ENCODE assay signal across 30 cellular contexts in genomic region chr4:117488692-117489091, GRCh38.
DNase-seq lines count a peak whose midpoint lies in the region; ATAC-seq, FAIRE-seq and TF ChIP-seq lines count a peak whose summit lies in the region.
"Had no signal": no experiment of that assay in that cellular context is flagged by ENCODE, and none has a peak within 500 bp of the region (broad histone marks: within the 10 kb centered on the region; RNA-seq: fewer than 3 reads in every experiment).

No MANE protein-coding gene starts in this region.

- H3K27ac ChIP-seq in HepG2 (ENCODE audit: extremely low read length, insufficient read depth, low read length) (no peak overlapping the region), right lobe of liver (no peak overlapping the region), SK-N-MC (peak overlapping the region; percentile 47; the same call in 1 of the 2 replicates)
- H3K27ac ChIP-seq: 22Rv1; A549; BLaER1; BLaER1 treated with 17β-estradiol and CSF1 and Interleukin-3, amounts not matched to agents 10 nM and 100 nM; C4-2B had no signal

- H3K9me3 ChIP-seq in HepG2 (ENCODE audit: low read length), result no peaks in the 10 kb centered on the region
- H3K9me3 ChIP-seq in right lobe of liver, result no peaks in the 10 kb centered on the region
- H3K9me3 ChIP-seq in SK-N-MC (ENCODE audit: low read depth, low read length), result no peaks in the 10 kb centered on the region
- H3K9me3 ChIP-seq: A549; BE2C; BLaER1; BLaER1 treated with 17β-estradiol and CSF1 and Interleukin-3, amounts not matched to agents 10 nM and 100 nM; Caco-2 had no signal

- no TSS peak for BruUV-seq in HepG2 (replicated peaks; lab: Mats Ljungman, UMichigan)

- TF ChIP-seq RAD21 in HepG2 (CRISPR knock-in tag; IDR thresholded peaks at IDR 0.05), result no peak

- no peak for TF ChIP-seq CTCF in HepG2 (CRISPR knock-in tag; IDR thresholded peaks at IDR 0.05)
- TF ChIP-seq CTCF in right lobe of liver (IDR thresholded peaks at IDR 0.05), result no peak

- in situ Hi-C loops in HepG2 (cut with HindIII; ENCODE audit: extremely low pct_ligation_motif_present, low pct_unique_long_range_greater_than_20kb), result no loop called here

- no peak for DNase-seq in HepG2 (ENCODE audit: low spot score)
- DNase-seq in right lobe of liver, result no peak
- DNase-seq in SK-N-MC (ENCODE audit: low read depth, low spot score), result no peak
- no peak for DNase-seq in A172 (ENCODE audit: low spot score)
- DNase-seq: 8988T; ACHN; AML-193; BE2C; C1 segment of cervical spinal cord; Caco-2; Calu3; CD4-positive, alpha-beta memory T cell; CD4-positive, alpha-beta T cell; CD4-positive, CD25-positive, alpha-beta regulatory T cell; CD8-positive, alpha-beta memory T cell; CD8-positive, alpha-beta T cell; COR-L47; DMS 273 treated with DMSO at 0.1 percent for 48 hours; DMS153; DMS53; DMS79; DMS79 treated with DMSO at 0.1 percent for 48 hours; DND-41; EL had no signal

- TF ChIP-seq POLR2A in HepG2 (IDR thresholded peaks at IDR 0.05; ENCODE audit: insufficient read depth in 1 of 2, low read depth in 2 of 2, low read length in 2 of 2) (no peak), right lobe of liver (IDR thresholded peaks at IDR 0.05) (no peak)

- POLR2A ChIA-PET in HepG2 (lab: Yijun Ruan, JAX), result no interaction called here

- H3K4me2 ChIP-seq in HepG2 (ENCODE audit: low read depth, low read length), result no peak overlapping the region
- H3K4me2 ChIP-seq: A549; BLaER1; BLaER1 treated with 17β-estradiol and CSF1 and Interleukin-3, amounts not matched to agents 10 nM and 100 nM had no signal

- intact Hi-C loops in HepG2 (cut with micrococcal nuclease; ENCODE audit: unreplicated experiment), result no loop called here
- intact Hi-C loops in right lobe of liver (cut with DNase I), result no loop called here

- FAIRE-seq in HepG2 (lab: Jason Lieb, UNC), result no peak
- FAIRE-seq: A204.1, A549 had no signal

- no peaks in the 10 kb centered on the region for H4K20me1 ChIP-seq in HepG2 (ENCODE audit: insufficient read depth, low read length)
- H4K20me1 ChIP-seq: BLaER1; BLaER1 treated with 17β-estradiol and CSF1 and Interleukin-3, amounts not matched to agents 10 nM and 100 nM had no signal

- no peaks in the 10 kb centered on the region for H3K79me2 ChIP-seq in HepG2 (ENCODE audit: insufficient read depth, low read length)

- ATAC-seq in HepG2 (no peak), right lobe of liver (no peak)
- ATAC-seq: A549; CD8-positive, alpha-beta T cell had no signal

- no peak overlapping the region for H3K4me3 ChIP-seq in HepG2 (replicated peaks in 1 of 3; ENCODE audit: insufficient read depth in 1 of 3, low read depth in 2 of 3, low read length in 3 of 3)
- no peak overlapping the region for H3K4me3 ChIP-seq in right lobe of liver
- H3K4me3 ChIP-seq in SK-N-MC, result no peak overlapping the region
- H3K4me3 ChIP-seq: A549; BLaER1; BLaER1 treated with 17β-estradiol and CSF1 and Interleukin-3, amounts not matched to agents 10 nM and 100 nM had no signal

- H3K4me1 ChIP-seq in HepG2 (ENCODE audit: insufficient read depth, low read length) (no peaks in the 10 kb centered on the region), right lobe of liver (no peaks in the 10 kb centered on the region)
- H3K4me1 ChIP-seq: A549; BLaER1; BLaER1 treated with 17β-estradiol and CSF1 and Interleukin-3, amounts not matched to agents 10 nM and 100 nM; Caco-2 had no signal

- H2AFZ ChIP-seq in HepG2 (ENCODE audit: low read length), result no peak overlapping the region

- no peaks in the 10 kb centered on the region for H3K36me3 ChIP-seq in HepG2 (replicated peaks in 1 of 2; ENCODE audit: control insufficient read depth in 1 of 2, insufficient read depth in 2 of 2, low read length in 2 of 2)
- H3K36me3 ChIP-seq in right lobe of liver, result no peaks in the 10 kb centered on the region
- no peaks in the 10 kb centered on the region for H3K36me3 ChIP-seq in SK-N-MC (ENCODE audit: insufficient read depth, low read length)
- H3K36me3 ChIP-seq: BE2C; BLaER1; BLaER1 treated with 17β-estradiol and CSF1 and Interleukin-3, amounts not matched to agents 10 nM and 100 nM had no signal

- TF ChIP-seq EP300 in HepG2 (IDR thresholded peaks at IDR 0.05; ENCODE audit: low read depth in 2 of 2, low read length in 2 of 2) (no peak), HepG2 (CRISPR knock-in tag; IDR thresholded peaks at IDR 0.05; ENCODE audit: borderline replicate concordance) (no peak)

- H3K27me3 ChIP-seq in HepG2 (ENCODE audit: control insufficient read depth in 1 of 2, insufficient read depth in 2 of 2, low read length in 2 of 2) (no peaks in the 10 kb centered on the region), right lobe of liver (no peaks in the 10 kb centered on the region)
- H3K27me3 ChIP-seq: BE2C; BLaER1; BLaER1 treated with 17β-estradiol and CSF1 and Interleukin-3, amounts not matched to agents 10 nM and 100 nM had no signal

- WGBS in HepG2 (ENCODE audit: low lambda C conversion rate), result 37% methylated on average over 7 of the region's 7 CpGs
- WGBS in right lobe of liver (ENCODE audit: insufficient coverage, low coverage, low lambda C conversion rate, missing lambda C conversion rate), result 69% methylated on average over 7 of the region's 7 CpGs

- CTCF ChIA-PET in HepG2 (lab: Yijun Ruan, JAX; ENCODE audit: low intra/inter-chr PET ratio, low total read pairs), result no interaction called here

- H3K9ac ChIP-seq in HepG2 (ENCODE audit: insufficient read depth, low read depth, low read length) (no peak overlapping the region), SK-N-MC (ENCODE audit: insufficient read length) (no peak overlapping the region)
- H3K9ac ChIP-seq: BLaER1; BLaER1 treated with 17β-estradiol and CSF1 and Interleukin-3, amounts not matched to agents 10 nM and 100 nM had no signal

TF ChIP-seq in HepG2, 621 proteins besides CTCF, POLR2A, EP300 and RAD21:
- TF ChIP-seq TMF1 (CRISPR knock-in tag; IDR thresholded peaks at IDR 0.05; ENCODE audit: low read depth) (no peak), ATF7 (IDR thresholded peaks at IDR 0.05) (peak; percentile 94), ATF7 (CRISPR knock-in tag; IDR thresholded peaks at IDR 0.05) (no peak), ZNF12 (CRISPR knock-in tag; IDR thresholded peaks at IDR 0.05) (no peak), RFX5 (IDR thresholded peaks at IDR 0.05; ENCODE audit: low read depth, low read length) (no peak), ETS1 (CRISPR knock-in tag; IDR thresholded peaks at IDR 0.05) (no peak), MEIS2 (CRISPR knock-in tag; IDR thresholded peaks at IDR 0.05) (no peak)
